Comparison of ENCODE assay signal across 14 cellular contexts in genomic region chr11:107561688-107562087, GRCh38. TPM values are rescaled to one million over a fixed set of nuclear protein-coding genes. Genes with fewer than 3 reads are reported as not detected.
DNase-seq lines count a peak whose midpoint lies in the region; FAIRE-seq and TF ChIP-seq lines count a peak whose summit lies in the region.
"Had no signal": no experiment of that assay in that cellular context is flagged by ENCODE, and none has a peak within 500 bp of the region (broad histone marks: within the 10 kb centered on the region; RNA-seq: fewer than 3 reads in every experiment).

No MANE protein-coding gene starts in this region.

- TF ChIP-seq CTCF in MCF 10A (IDR thresholded peaks at IDR 0.05; ENCODE audit: unreplicated experiment), result no peak
- TF ChIP-seq CTCF in breast epithelium (IDR thresholded peaks at IDR 0.05), result no peak
- TF ChIP-seq CTCF in epithelial cell of esophagus (IDR thresholded peaks at IDR 0.05; ENCODE audit: insufficient read depth, low read depth, low read length, missing control alignments), result no peak

- no peak overlapping the region for H4K91ac ChIP-seq in neuronal stem cell (ENCODE audit: low read depth, low read length, poor library complexity)

- H3K27ac ChIP-seq in breast epithelium (no peak overlapping the region), neuronal stem cell (replicated peaks; ENCODE audit: low read length) (no peak overlapping the region)
- H3K27ac ChIP-seq: BLaER1, dorsolateral prefrontal cortex, hepatocyte, spleen, uterus had no signal

- no peak overlapping the region for H3K4ac ChIP-seq in neuronal stem cell (ENCODE audit: low read length)

- FAIRE-seq in RCC 7860 (lab: Jason Lieb, UNC), result peak; percentile 55

- no peaks in the 10 kb centered on the region for H3K4me1 ChIP-seq in breast epithelium
- H3K4me1 ChIP-seq in neuronal stem cell (ENCODE audit: control insufficient read depth in 2 of 2, insufficient read depth in 1 of 2, low read depth in 1 of 2, low read length in 2 of 2), result peaks cover 2 to 11% of the 10 kb centered on the region in 2 donors
- H3K4me1 ChIP-seq: uterus had no signal

- no peaks in the 10 kb centered on the region for H3K36me3 Mint-ChIP-seq in MCF 10A (ENCODE audit: insufficient read depth, unreplicated experiment)

- POLR2A ChIA-PET in MCF 10A (lab: Yijun Ruan, JAX), result interaction anchor here (1.7 kb wide), 1 partner anchor 128 kb away, joined by 8 read pairs; no protein-coding TSS in a partner anchor

- no peak overlapping the region for H3K4me3 Mint-ChIP-seq in MCF 10A (ENCODE audit: unreplicated experiment)

- H3K27me3 ChIP-seq in breast epithelium, result no peaks in the 10 kb centered on the region
- no peaks in the 10 kb centered on the region for H3K27me3 ChIP-seq in neuronal stem cell (ENCODE audit: control insufficient read depth in 3 of 3, insufficient read depth in 3 of 3, low read depth in 1 of 3, low read length in 3 of 3)
- H3K27me3 ChIP-seq: BLaER1, dorsolateral prefrontal cortex, hepatocyte, spleen, uterus had no signal

- H3K9me3 Mint-ChIP-seq in MCF 10A (ENCODE audit: unreplicated experiment), result no peaks in the 10 kb centered on the region

- H3K4me2 ChIP-seq in neuronal stem cell (ENCODE audit: insufficient read depth, low read length, poor library complexity, severe bottlenecking), result no peak overlapping the region
- H3K4me2 ChIP-seq: BLaER1, hepatocyte had no signal

- TF ChIP-seq POLR2A in breast epithelium (IDR thresholded peaks at IDR 0.05), result no peak

- H3K4me1 Mint-ChIP-seq in MCF 10A (ENCODE audit: insufficient read depth, unreplicated experiment), result peaks cover 23% of the 10 kb centered on the region

- H2BK15ac ChIP-seq in neuronal stem cell (ENCODE audit: low read length), result no peak overlapping the region

- intact Hi-C loops in MCF 10A (cut with micrococcal nuclease) (loop anchor here (5.0 kb wide), 2 partner anchors 336 to 1096 kb away; no protein-coding TSS in a partner anchor), breast epithelium (cut with DNase I; ENCODE audit: low total_unique reads) (no loop called here)

- no peak overlapping the region for H2BK5ac ChIP-seq in neuronal stem cell (ENCODE audit: low read length)

- no peak overlapping the region for H3K14ac ChIP-seq in neuronal stem cell (ENCODE audit: low read length)

- H3K4me3 ChIP-seq in breast epithelium (no peak overlapping the region), epithelial cell of esophagus (ENCODE audit: low read length) (no peak overlapping the region), neuronal stem cell (ENCODE audit: low read length in 2 of 2) (no peak overlapping the region)
- H3K4me3 ChIP-seq: BLaER1, dorsolateral prefrontal cortex, hepatocyte, spleen, uterus had no signal

- no peak overlapping the region for H3K18ac ChIP-seq in neuronal stem cell (ENCODE audit: low read length)

- H3K27me3 Mint-ChIP-seq in MCF 10A (ENCODE audit: insufficient read depth, unreplicated experiment), result no peaks in the 10 kb centered on the region

- no peak overlapping the region for H2BK120ac ChIP-seq in neuronal stem cell (ENCODE audit: low read depth, low read length)

- no peak overlapping the region for H3K9ac ChIP-seq in neuronal stem cell (ENCODE audit: low read depth, low read length, poor library complexity)
- H3K9ac ChIP-seq: BLaER1 had no signal

- H3K79me1 ChIP-seq in neuronal stem cell (ENCODE audit: low read depth, low read length), result no peaks in the 10 kb centered on the region

- no peak overlapping the region for H2AK5ac ChIP-seq in neuronal stem cell (ENCODE audit: low read depth, low read length)

- H3K9me3 ChIP-seq in breast epithelium (no peaks in the 10 kb centered on the region), neuronal stem cell (replicated peaks in 1 of 2; ENCODE audit: control insufficient read depth in 2 of 2, insufficient read depth in 1 of 2, low read depth in 1 of 2, low read length in 2 of 2) (no peaks in the 10 kb centered on the region)
- H3K9me3 ChIP-seq: BLaER1, spleen, uterus had no signal

- H4K8ac ChIP-seq in neuronal stem cell (ENCODE audit: low read depth, low read length), result no peak overlapping the region

- no peak overlapping the region for H2BK12ac ChIP-seq in neuronal stem cell (ENCODE audit: low read length)

- CTCF ChIA-PET in MCF 10A (lab: Yijun Ruan, JAX), result interaction anchor here (3.2 kb wide), 1 partner anchor 126 kb away, joined by 89 read pairs; no protein-coding TSS in a partner anchor

- H3K36me3 ChIP-seq in breast epithelium (no peaks in the 10 kb centered on the region), neuronal stem cell (replicated peaks in 1 of 2; ENCODE audit: control insufficient read depth in 2 of 2, insufficient read depth in 2 of 2, low read length in 2 of 2) (peaks cover 0 to 11% of the 10 kb centered on the region in 2 donors)
- H3K36me3 ChIP-seq: uterus had no signal

- no TSS peak for BruUV-seq in MCF 10A (replicated peaks; lab: Mats Ljungman, UMichigan)

- H3K23ac ChIP-seq in neuronal stem cell (ENCODE audit: low read depth, low read length, poor library complexity), result no peak overlapping the region

- peak; percentile 45 for DNase-seq in MCF 10A (ENCODE audit: unreplicated experiment)
- DNase-seq in breast epithelium (ENCODE audit: low spot score in 2 of 2), result no peak
- DNase-seq in RCC 7860 (ENCODE audit: low spot score), result peak; percentile 69
- peak; percentile 79 for DNase-seq in epithelial cell of esophagus (ENCODE audit: low read depth)
- DNase-seq in stromal cell of bone marrow (ENCODE audit: low read depth), result peak; percentile 43
- no peak for DNase-seq in ecto neural progenitor cell (ENCODE audit: low spot score)
- no peak for DNase-seq in effector CD4-positive, alpha-beta T cell
- no peak for DNase-seq in neuronal stem cell (ENCODE audit: low spot score)
- DNase-seq: dorsolateral prefrontal cortex, NCI-H524, spleen, uterus had no signal

- no peak overlapping the region for H2AFZ ChIP-seq in neuronal stem cell (ENCODE audit: low read length)
- H2AFZ ChIP-seq: hepatocyte had no signal

- H3K27ac Mint-ChIP-seq in MCF 10A (ENCODE audit: low read depth, unreplicated experiment), result peak overlapping the region; percentile 94

RNA-seq across cellular contexts. Expression of gene ALKBH8, which starts 3.8 kb away (rescaled TPM):
- total RNA-seq in MCF 10A (2022), result 5.1 and 7.3 TPM in 2 replicates
- 10 to 100 TPM in 1 of 3 donors, 1 to 10 TPM in 2; 6.2 to 11.4 (median 8.2) TPM for total RNA-seq in breast epithelium
- polyA plus RNA-seq in neuronal stem cell (2013, experiment 1 of 2), result 3.5 TPM
- 3.8 TPM for polyA plus RNA-seq in neuronal stem cell (2013, experiment 2 of 2)

RNA-seq across cellular contexts. Expression of gene ELMOD1, which starts 29.3 kb away (rescaled TPM):
- total RNA-seq in MCF 10A (2022), result not detected in 2 replicates
- total RNA-seq in breast epithelium, result not detected
- polyA plus RNA-seq in neuronal stem cell (2013, experiment 1 of 2), result 0.11 TPM
- polyA plus RNA-seq in neuronal stem cell (2013, experiment 2 of 2), result 0.10 TPM
- total RNA-seq: spleen had no signal

Comparison
In these comparisons a context has a peak if more than half of its experiments do, and no peak if none do; other contexts are left out.
1. DNase-seq: peak in MCF 10A (single experiment), RCC 7860 (single experiment), epithelial cell of esophagus (single experiment) and stromal cell of bone marrow (single experiment); none in breast epithelium (0 of 2), ecto neural progenitor cell (single experiment), effector CD4-positive, alpha-beta T cell (single experiment) and neuronal stem cell (single experiment).